ENCODE assay signal across 17 cellular contexts in the genomic region with DNA sequence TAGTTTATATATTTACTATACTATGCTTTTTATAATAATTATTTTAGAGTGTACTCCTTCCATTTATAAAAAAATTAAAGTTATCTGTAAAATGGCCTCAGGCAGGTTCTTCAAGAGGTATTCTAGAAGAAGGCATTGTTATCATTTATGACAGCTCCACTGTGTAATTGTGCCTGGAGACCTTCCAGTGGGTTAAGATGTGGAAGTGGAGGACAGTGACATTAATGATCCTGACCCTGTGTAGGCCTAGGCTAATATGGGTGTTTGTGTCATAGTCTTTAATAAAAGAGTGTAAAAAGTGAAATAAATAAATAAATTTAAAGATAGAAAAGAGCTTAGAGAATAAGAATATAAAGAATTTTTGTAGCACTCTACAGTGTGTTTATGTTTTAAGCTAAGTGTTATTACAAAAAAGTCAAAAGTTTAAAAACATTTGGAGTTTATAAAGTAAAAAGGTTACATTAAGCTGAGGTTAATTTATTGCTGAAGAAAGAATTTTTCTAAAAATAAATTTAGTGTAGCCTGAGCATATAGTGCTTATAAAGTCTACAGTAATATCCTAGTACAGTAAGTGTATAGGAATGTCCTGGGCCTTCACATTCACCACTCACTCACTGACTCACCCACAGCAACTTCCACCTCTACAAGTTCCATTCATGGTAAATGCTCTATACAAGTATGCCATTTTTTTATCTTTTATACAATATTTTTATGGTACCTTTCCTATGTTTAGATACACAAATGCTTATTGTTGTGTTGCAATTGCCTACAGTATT.
DNase-seq lines count a peak whose midpoint lies in the region; ATAC-seq and TF ChIP-seq lines count a peak whose summit lies in the region.
"Had no signal": no experiment of that assay in that cellular context is flagged by ENCODE, and none has a peak within 500 bp of the region (broad histone marks: within the 10 kb centered on the region; RNA-seq: fewer than 3 reads in every experiment).

No MANE protein-coding gene starts in this region.

- peak overlapping the region; percentile 1 for H3K9ac ChIP-seq in mammary epithelial cell (ENCODE audit: insufficient read depth, low read length)
- H3K9ac ChIP-seq in mesendoderm (ENCODE audit: low read length) = no peak overlapping the region
- H3K9ac ChIP-seq: neural progenitor cell had no signal

- no peaks in the 10 kb centered on the region for H3K27me3 Mint-ChIP-seq in mesothelial cell of epicardium (ENCODE audit: low read depth)

- H3K4me1 Mint-ChIP-seq in mesothelial cell of epicardium = no peaks in the 10 kb centered on the region
- H3K4me1 Mint-ChIP-seq: neural progenitor cell had no signal

- H3K9me3 ChIP-seq in mammary epithelial cell (replicated peaks; ENCODE audit: insufficient read depth, low read length) = peaks cover 10% of the 10 kb centered on the region
- H3K9me3 ChIP-seq: vagina had no signal

- no TSS peak for BruUV-seq in mammary epithelial cell (replicated peaks; lab: Mats Ljungman, UMichigan)

- CTCF ChIA-PET in mammary epithelial cell (lab: Charles Lee; ENCODE audit: low non-redundant PET) = no interaction called here

- in situ Hi-C loops in mammary epithelial cell (cut with MboI; ENCODE audit: low sequenced_read_pairs in 2 of 2) = no loop called here

- H4K5ac ChIP-seq in mesendoderm (ENCODE audit: low read length) = no peak overlapping the region

- dilution Hi-C loops in mammary epithelial cell (cut with HindIII; ENCODE audit: low sequenced_read_pairs) = no loop called here

- no peak overlapping the region for H3K27ac Mint-ChIP-seq in mesothelial cell of epicardium
- H3K27ac Mint-ChIP-seq: CD8-positive, alpha-beta T cell; neural progenitor cell had no signal

- no peak overlapping the region for H3K23ac ChIP-seq in mesendoderm (ENCODE audit: low read length)

- no peak overlapping the region for H3K4me3 Mint-ChIP-seq in mesothelial cell of epicardium
- H3K4me3 Mint-ChIP-seq: CD8-positive, alpha-beta T cell; neural progenitor cell had no signal

- H3K36me3 Mint-ChIP-seq in mesothelial cell of epicardium = no peaks in the 10 kb centered on the region
- H3K36me3 Mint-ChIP-seq: CD8-positive, alpha-beta T cell; neural progenitor cell had no signal

- H2AK5ac ChIP-seq in mesendoderm (ENCODE audit: low read length) = no peak overlapping the region

- H4K20me1 ChIP-seq in mammary epithelial cell (ENCODE audit: insufficient read depth, low read length) = no peaks in the 10 kb centered on the region

- peaks cover 15% of the 10 kb centered on the region for H3K4me1 ChIP-seq in mammary epithelial cell (ENCODE audit: insufficient read depth, low read length)
- no peaks in the 10 kb centered on the region for H3K4me1 ChIP-seq in mesendoderm (ENCODE audit: control insufficient read depth, low read depth, low read length)
- H3K4me1 ChIP-seq: neural progenitor cell, vagina had no signal

- peak overlapping the region; percentile 82 for H3K27ac ChIP-seq in mammary epithelial cell (ENCODE audit: insufficient read depth, low read depth, low read length)
- no peak overlapping the region for H3K27ac ChIP-seq in mesendoderm (ENCODE audit: low read depth, low read length)
- H3K27ac ChIP-seq: neural progenitor cell, vagina had no signal

- no peak overlapping the region for H2BK5ac ChIP-seq in mesendoderm (ENCODE audit: low read length)

- no peak overlapping the region for H2AFZ ChIP-seq in mammary epithelial cell (ENCODE audit: low read depth, low read length)
- H2AFZ ChIP-seq: neural progenitor cell had no signal

- no peaks in the 10 kb centered on the region for H3K79me1 ChIP-seq in mesendoderm (ENCODE audit: low read length)

- H3K4me2 ChIP-seq in mammary epithelial cell (ENCODE audit: insufficient read depth, low read depth, low read length) = peak overlapping the region; percentile 54
- H3K4me2 ChIP-seq in mesendoderm (ENCODE audit: low read length) = no peak overlapping the region
- H3K4me2 ChIP-seq: neural progenitor cell had no signal

- H2BK120ac ChIP-seq in mesendoderm (ENCODE audit: low read depth, low read length) = no peak overlapping the region

- H2BK15ac ChIP-seq in mesendoderm (replicated peaks; ENCODE audit: low read depth) = no peak overlapping the region

- H4K8ac ChIP-seq in mesendoderm (ENCODE audit: low read depth, low read length) = no peak overlapping the region

- H3K56ac ChIP-seq in mesendoderm (ENCODE audit: low read length) = no peak overlapping the region

- intact Hi-C loops in mammary epithelial cell (cut with micrococcal nuclease) = loop anchor here (5.0 kb wide), 1 partner anchor 192 kb away; a partner anchor contains a TSS

- no peaks in the 10 kb centered on the region for H3K36me3 ChIP-seq in mammary epithelial cell (ENCODE audit: insufficient read depth, low read length)
- H3K36me3 ChIP-seq in kidney epithelial cell (ENCODE audit: control insufficient read depth, insufficient read depth, low read length) = no peaks in the 10 kb centered on the region
- no peaks in the 10 kb centered on the region for H3K36me3 ChIP-seq in mesendoderm (ENCODE audit: control insufficient read depth, insufficient read depth, low read length)
- H3K36me3 ChIP-seq: vagina had no signal

- DNase-seq in AG08396 (ENCODE audit: low spot score) (peak; percentile 36), M059J (ENCODE audit: low read depth) (peak; percentile 87), mammary epithelial cell (peak; percentile 85), kidney epithelial cell (ENCODE audit: low read depth) (peak; percentile 83), mesendoderm (no peak), mesothelial cell of epicardium (ENCODE audit: low spot score in 2 of 2, unreplicated experiment in 2 of 2) (no peak), NCI-H526 treated with DMSO at 0.1 percent for 48 hours (lab: John Stamatoyannopoulos, UW) (no peak)
- DNase-seq: activated CD4-positive, CD25-positive, alpha-beta regulatory T cell; activated T-cell treated with anti-CD3 and anti-CD28 coated beads, Interleukin-2, amount 50 U/mL, for 1 hour; aorta; CD8-positive, alpha-beta T cell; islet precursor cell; NCI-H524; SHP77 treated with DMSO at 0.1 percent for 48 hours had no signal

- no peak overlapping the region for H3K4me3 ChIP-seq in mammary epithelial cell (replicated peaks in 1 of 3; ENCODE audit: insufficient read depth in 1 of 3, low read depth in 2 of 3, low read length in 3 of 3)
- H3K4me3 ChIP-seq in kidney epithelial cell (ENCODE audit: low read depth, low read length) = no peak overlapping the region
- H3K4me3 ChIP-seq in mesendoderm (ENCODE audit: low read length) = no peak overlapping the region
- H3K4me3 ChIP-seq: neural progenitor cell, vagina had no signal

- no peaks in the 10 kb centered on the region for H3K27me3 ChIP-seq in mammary epithelial cell (ENCODE audit: insufficient read depth, low read length)
- no peaks in the 10 kb centered on the region for H3K27me3 ChIP-seq in kidney epithelial cell (ENCODE audit: control insufficient read depth, insufficient read depth, low read length)
- H3K27me3 ChIP-seq in mesendoderm (ENCODE audit: insufficient read depth, low read length, poor library complexity) = no peaks in the 10 kb centered on the region
- H3K27me3 ChIP-seq: neural progenitor cell, vagina had no signal

- no peak overlapping the region for H3K4ac ChIP-seq in mesendoderm (ENCODE audit: low read depth, low read length)

- no peak overlapping the region for H3K18ac ChIP-seq in mesendoderm (ENCODE audit: low read length)

- peaks cover 27% of the 10 kb centered on the region for H3K9me3 Mint-ChIP-seq in mesothelial cell of epicardium
- H3K9me3 Mint-ChIP-seq: neural progenitor cell had no signal

- no peak for ATAC-seq in HG02759 (IDR thresholded peaks at IDR 0.05; ENCODE audit: unreplicated experiment)
- ATAC-seq: CD8-positive, alpha-beta T cell had no signal

- TF ChIP-seq CTCF in mammary epithelial cell (conservative IDR thresholded peaks at IDR 0.05 in 1 of 2, IDR thresholded peaks at IDR 0.05 in 1 of 2; ENCODE audit: extremely low read depth in 1 of 2, insufficient read depth in 1 of 2, low read depth in 1 of 2, low read length in 2 of 2) (no peak), kidney epithelial cell (IDR thresholded peaks at IDR 0.05; ENCODE audit: insufficient read depth, low read length, poor library complexity, severe bottlenecking) (no peak), mesothelial cell of epicardium (IDR thresholded peaks at IDR 0.05; ENCODE audit: unreplicated experiment) (no peak)

- H3K79me2 ChIP-seq in mammary epithelial cell (ENCODE audit: insufficient read depth, low read length) (no peaks in the 10 kb centered on the region), mesendoderm (ENCODE audit: control insufficient read depth, insufficient read depth, low read length) (no peaks in the 10 kb centered on the region)

Comparison
In these comparisons a context has a peak if more than half of its experiments do, and no peak if none do; other contexts are left out.
1. DNase-seq: peak in AG08396 (single experiment), M059J (single experiment), mammary epithelial cell (single experiment) and kidney epithelial cell (single experiment); none in mesendoderm (single experiment), mesothelial cell of epicardium (0 of 2) and NCI-H526 treated with DMSO at 0.1 percent for 48 hours (single experiment).